ENCODE assay signal across 1 cellular context in the genomic region with DNA sequence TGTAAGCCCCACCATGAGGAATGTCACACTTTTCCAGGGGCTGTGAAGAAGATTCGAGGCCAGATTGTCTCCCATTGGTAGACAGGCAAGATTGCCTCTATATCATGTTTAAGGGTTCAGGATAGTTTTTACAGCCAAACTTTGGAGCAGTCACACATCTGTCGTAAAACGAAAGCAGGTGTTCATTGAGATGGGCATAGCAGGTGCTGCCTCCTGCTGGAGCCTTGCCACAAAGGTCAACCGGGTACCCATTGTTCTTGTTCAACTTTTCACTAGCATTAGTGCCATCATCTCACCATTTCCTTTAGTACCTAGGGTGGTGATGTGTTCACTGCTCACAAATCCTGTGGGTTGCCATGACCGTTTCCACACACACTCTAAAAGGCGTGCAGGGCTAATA.
TF ChIP-seq lines count a peak whose summit lies in the region.

No MANE protein-coding gene starts in this region.

TF ChIP-seq in GM23338, 12 proteins besides CTCF, POLR2A, EP300 and RAD21 (continued from another document):
- no peak for TF ChIP-seq CREB1 (CRISPR knock-in tag; IDR thresholded peaks at IDR 0.05; ENCODE audit: low read depth)
- TF ChIP-seq ZNF331 (CRISPR knock-in tag; IDR thresholded peaks at IDR 0.05; ENCODE audit: low read depth) = no peak
- TF ChIP-seq, protein P1, sequence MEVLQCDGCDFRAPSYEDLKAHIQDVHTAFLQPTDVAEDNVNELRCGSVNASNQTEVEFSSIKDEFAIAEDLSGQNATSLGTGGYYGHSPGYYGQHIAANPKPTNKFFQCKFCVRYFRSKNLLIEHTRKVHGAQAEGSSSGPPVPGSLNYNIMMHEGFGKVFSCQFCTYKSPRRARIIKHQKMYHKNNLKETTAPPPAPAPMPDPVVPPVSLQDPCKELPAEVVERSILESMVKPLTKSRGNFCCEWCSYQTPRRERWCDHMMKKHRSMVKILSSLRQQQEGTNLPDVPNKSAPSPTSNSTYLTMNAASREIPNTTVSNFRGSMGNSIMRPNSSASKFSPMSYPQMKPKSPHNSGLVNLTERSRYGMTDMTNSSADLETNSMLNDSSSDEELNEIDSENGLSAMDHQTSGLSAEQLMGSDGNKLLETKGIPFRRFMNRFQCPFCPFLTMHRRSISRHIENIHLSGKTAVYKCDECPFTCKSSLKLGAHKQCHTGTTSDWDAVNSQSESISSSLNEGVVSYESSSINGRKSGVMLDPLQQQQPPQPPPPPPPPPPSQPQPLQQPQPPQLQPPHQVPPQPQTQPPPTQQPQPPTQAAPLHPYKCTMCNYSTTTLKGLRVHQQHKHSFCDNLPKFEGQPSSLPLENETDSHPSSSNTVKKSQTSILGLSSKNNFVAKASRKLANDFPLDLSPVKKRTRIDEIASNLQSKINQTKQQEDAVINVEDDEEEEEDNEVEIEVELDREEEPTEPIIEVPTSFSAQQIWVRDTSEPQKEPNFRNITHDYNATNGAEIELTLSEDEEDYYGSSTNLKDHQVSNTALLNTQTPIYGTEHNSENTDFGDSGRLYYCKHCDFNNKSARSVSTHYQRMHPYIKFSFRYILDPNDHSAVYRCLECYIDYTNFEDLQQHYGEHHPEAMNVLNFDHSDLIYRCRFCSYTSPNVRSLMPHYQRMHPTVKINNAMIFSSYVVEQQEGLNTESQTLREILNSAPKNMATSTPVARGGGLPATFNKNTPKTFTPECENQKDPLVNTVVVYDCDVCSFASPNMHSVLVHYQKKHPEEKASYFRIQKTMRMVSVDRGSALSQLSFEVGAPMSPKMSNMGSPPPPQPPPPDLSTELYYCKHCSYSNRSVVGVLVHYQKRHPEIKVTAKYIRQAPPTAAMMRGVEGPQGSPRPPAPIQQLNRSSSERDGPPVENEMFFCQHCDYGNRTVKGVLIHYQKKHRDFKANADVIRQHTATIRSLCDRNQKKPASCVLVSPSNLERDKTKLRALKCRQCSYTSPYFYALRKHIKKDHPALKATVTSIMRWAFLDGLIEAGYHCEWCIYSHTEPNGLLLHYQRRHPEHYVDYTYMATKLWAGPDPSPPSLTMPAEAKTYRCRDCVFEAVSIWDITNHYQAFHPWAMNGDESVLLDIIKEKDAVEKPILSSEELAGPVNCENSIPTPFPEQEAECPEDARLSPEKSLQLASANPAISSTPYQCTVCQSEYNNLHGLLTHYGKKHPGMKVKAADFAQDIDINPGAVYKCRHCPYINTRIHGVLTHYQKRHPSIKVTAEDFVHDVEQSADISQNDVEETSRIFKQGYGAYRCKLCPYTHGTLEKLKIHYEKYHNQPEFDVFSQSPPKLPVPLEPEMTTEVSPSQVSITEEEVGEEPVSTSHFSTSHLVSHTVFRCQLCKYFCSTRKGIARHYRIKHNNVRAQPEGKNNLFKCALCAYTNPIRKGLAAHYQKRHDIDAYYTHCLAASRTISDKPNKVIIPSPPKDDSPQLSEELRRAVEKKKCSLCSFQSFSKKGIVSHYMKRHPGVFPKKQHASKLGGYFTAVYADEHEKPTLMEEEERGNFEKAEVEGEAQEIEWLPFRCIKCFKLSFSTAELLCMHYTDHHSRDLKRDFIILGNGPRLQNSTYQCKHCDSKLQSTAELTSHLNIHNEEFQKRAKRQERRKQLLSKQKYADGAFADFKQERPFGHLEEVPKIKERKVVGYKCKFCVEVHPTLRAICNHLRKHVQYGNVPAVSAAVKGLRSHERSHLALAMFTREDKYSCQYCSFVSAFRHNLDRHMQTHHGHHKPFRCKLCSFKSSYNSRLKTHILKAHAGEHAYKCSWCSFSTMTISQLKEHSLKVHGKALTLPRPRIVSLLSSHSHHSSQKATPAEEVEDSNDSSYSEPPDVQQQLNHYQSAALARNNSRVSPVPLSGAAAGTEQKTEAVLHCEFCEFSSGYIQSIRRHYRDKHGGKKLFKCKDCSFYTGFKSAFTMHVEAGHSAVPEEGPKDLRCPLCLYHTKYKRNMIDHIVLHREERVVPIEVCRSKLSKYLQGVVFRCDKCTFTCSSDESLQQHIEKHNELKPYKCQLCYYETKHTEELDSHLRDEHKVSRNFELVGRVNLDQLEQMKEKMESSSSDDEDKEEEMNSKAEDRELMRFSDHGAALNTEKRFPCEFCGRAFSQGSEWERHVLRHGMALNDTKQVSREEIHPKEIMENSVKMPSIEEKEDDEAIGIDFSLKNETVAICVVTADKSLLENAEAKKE (CRISPR knock-in tag; IDR thresholded peaks at IDR 0.05) = no peak
- TF ChIP-seq JUNB (IDR thresholded peaks at IDR 0.05; ENCODE audit: unreplicated experiment) = no peak
- TF ChIP-seq EZH2 (IDR thresholded peaks at IDR 0.05; ENCODE audit: low read depth, unreplicated experiment) = no peak
- TF ChIP-seq ZNF114 (CRISPR knock-in tag; IDR thresholded peaks at IDR 0.05) = no peak
- TF ChIP-seq POLR2AphosphoS5 (IDR thresholded peaks at IDR 0.05; ENCODE audit: low read depth) = no peak
